In the genomic region with DNA sequence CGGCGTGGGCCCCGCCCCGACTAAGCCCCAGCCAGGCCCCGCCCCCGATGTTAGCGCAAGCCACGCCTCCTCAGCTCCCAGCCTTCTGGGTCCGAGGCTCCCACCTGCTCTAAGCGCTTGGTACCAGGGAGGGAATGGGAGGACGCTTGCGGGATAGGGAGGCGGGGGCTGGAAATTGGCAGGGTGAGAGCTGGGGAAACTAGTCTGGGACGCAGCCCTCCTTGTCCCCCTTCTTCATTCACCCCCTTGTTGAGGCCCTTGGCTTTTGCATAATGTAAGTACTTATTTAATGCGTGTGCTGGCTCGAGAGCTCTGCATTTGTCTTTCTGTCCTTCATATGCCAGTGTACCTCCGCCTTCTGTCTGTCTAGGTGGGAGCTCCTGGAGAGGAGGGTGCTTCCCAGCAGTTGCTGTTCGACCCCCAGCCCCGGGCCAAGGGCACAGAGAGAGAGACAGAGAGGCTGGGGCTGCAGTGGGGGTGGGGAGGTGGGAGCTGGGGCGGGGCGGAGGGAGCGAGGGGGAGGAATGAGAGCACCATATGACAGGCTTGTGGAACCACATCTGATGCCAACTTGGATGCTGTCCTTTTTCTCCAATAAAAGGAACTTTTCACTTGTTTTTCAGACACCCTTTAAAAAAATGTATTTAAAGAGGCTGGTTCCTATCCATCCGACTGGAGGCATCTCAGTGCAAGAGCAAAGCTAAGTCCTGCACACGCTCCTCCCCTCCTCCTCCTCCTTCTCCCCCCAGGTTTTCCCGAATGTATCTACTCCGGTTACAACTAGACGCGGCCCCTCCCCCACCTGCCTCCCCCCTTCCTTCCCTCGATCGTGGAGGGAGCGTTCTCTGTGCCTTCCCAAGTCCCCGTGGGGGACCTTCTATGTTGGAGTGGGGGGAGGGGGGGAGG, we compare ENCODE assay signal across 2 cellular contexts.
TF ChIP-seq lines count a peak whose summit lies in the region.

No MANE protein-coding gene starts in this region.

TF ChIP-seq in HEK293, 187 proteins besides CTCF, POLR2A, EP300 and RAD21 (continues in another document):
- TF ChIP-seq ZBTB26 (tag by site-specific recombination; optimal IDR thresholded peaks at IDR 0.05) (peak; percentile 5), ZNF777 (tag by site-specific recombination; IDR thresholded peaks at IDR 0.05; ENCODE audit: borderline replicate concordance) (no peak), KLF10 (tag by site-specific recombination; IDR thresholded peaks at IDR 0.05) (no peak), WT1 (tag by site-specific recombination; IDR thresholded peaks at IDR 0.05) (peak; percentile 87), ZSCAN18 (tag by site-specific recombination; IDR thresholded peaks at IDR 0.05) (no peak), IKZF3 (tag by site-specific recombination; IDR thresholded peaks at IDR 0.05) (peak; percentile 96), SETDB1 (IDR thresholded peaks at IDR 0.05; ENCODE audit: insufficient read length, low read length) (no peak), ZNF2 (tag by site-specific recombination; IDR thresholded peaks at IDR 0.05) (no peak), ZNF596 (tag by site-specific recombination; IDR thresholded peaks at IDR 0.05) (0 out of 2 replicates have a peak, but pooled peaks have one; percentile 22), REPIN1 (tag by site-specific recombination; IDR thresholded peaks at IDR 0.05; ENCODE audit: low read depth) (no peak), KLF16 (tag by site-specific recombination; IDR thresholded peaks at IDR 0.05) (no peak), ZNF792 (tag by site-specific recombination; IDR thresholded peaks at IDR 0.05) (no peak), ZNF114 (tag by site-specific recombination; IDR thresholded peaks at IDR 0.05) (no peak), ZNF555 (tag by site-specific recombination; conservative IDR thresholded peaks at IDR 0.05) (no peak), PRDM1 (tag by site-specific recombination; IDR thresholded peaks at IDR 0.05) (no peak), ZNF366 (tag by site-specific recombination; conservative IDR thresholded peaks at IDR 0.05) (peak; percentile 65; the same call in 1 of the 2 replicates), KLF9 (tag by site-specific recombination; IDR thresholded peaks at IDR 0.05; ENCODE audit: low read depth) (0 out of 2 replicates have a peak, but pooled peaks have one; percentile 54), ZIC2 (tag by site-specific recombination; IDR thresholded peaks at IDR 0.05) (no peak), GLIS2 (tag by site-specific recombination; IDR thresholded peaks at IDR 0.05) (peak; percentile 34), ZNF837 (tag by site-specific recombination; IDR thresholded peaks at IDR 0.05) (no peak), FEZF1 (tag by site-specific recombination; IDR thresholded peaks at IDR 0.05) (no peak), SP2 (tag by site-specific recombination; IDR thresholded peaks at IDR 0.05) (peak; percentile 74), ZFP69B (tag by site-specific recombination; IDR thresholded peaks at IDR 0.05) (no peak), ZNF639 (tag by site-specific recombination; IDR thresholded peaks at IDR 0.05) (no peak), ZNF266 (tag by site-specific recombination; IDR thresholded peaks at IDR 0.05; ENCODE audit: low read depth) (no peak)
- TF ChIP-seq, protein P1, sequence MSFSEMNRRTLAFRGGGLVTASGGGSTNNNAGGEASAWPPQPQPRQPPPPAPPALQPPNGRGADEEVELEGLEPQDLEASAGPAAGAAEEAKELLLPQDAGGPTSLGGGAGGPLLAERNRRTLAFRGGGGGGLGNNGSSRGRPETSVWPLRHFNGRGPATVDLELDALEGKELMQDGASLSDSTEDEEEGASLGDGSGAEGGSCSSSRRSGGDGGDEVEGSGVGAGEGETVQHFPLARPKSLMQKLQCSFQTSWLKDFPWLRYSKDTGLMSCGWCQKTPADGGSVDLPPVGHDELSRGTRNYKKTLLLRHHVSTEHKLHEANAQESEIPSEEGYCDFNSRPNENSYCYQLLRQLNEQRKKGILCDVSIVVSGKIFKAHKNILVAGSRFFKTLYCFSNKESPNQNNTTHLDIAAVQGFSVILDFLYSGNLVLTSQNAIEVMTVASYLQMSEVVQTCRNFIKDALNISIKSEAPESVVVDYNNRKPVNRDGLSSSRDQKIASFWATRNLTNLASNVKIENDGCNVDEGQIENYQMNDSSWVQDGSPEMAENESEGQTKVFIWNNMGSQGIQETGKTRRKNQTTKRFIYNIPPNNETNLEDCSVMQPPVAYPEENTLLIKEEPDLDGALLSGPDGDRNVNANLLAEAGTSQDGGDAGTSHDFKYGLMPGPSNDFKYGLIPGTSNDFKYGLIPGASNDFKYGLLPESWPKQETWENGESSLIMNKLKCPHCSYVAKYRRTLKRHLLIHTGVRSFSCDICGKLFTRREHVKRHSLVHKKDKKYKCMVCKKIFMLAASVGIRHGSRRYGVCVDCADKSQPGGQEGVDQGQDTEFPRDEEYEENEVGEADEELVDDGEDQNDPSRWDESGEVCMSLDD (tag by site-specific recombination; IDR thresholded peaks at IDR 0.05) = no peak

TF ChIP-seq in GM12878, 131 proteins besides CTCF, POLR2A, EP300 and RAD21 (continued from another document and continues in another):
- TF ChIP-seq NFXL1 (IDR thresholded peaks at IDR 0.05; ENCODE audit: borderline replicate concordance) = 0 out of 2 replicates have a peak, but pooled peaks have one; percentile 27
- TF ChIP-seq ESRRA (IDR thresholded peaks at IDR 0.05; ENCODE audit: low read length) = no peak
- no peak for TF ChIP-seq ATF2 (IDR thresholded peaks at IDR 0.05; ENCODE audit: low read length)
- TF ChIP-seq, protein P2, sequence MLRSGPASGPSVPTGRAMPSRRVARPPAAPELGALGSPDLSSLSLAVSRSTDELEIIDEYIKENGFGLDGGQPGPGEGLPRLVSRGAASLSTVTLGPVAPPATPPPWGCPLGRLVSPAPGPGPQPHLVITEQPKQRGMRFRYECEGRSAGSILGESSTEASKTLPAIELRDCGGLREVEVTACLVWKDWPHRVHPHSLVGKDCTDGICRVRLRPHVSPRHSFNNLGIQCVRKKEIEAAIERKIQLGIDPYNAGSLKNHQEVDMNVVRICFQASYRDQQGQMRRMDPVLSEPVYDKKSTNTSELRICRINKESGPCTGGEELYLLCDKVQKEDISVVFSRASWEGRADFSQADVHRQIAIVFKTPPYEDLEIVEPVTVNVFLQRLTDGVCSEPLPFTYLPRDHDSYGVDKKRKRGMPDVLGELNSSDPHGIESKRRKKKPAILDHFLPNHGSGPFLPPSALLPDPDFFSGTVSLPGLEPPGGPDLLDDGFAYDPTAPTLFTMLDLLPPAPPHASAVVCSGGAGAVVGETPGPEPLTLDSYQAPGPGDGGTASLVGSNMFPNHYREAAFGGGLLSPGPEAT (IDR thresholded peaks at IDR 0.05; ENCODE audit: low read depth) = no peak
- TF ChIP-seq IKZF1 (conservative IDR thresholded peaks at IDR 0.05) = no peak
- no peak for TF ChIP-seq ZNF592 (IDR thresholded peaks at IDR 0.05)
- TF ChIP-seq RB1 (IDR thresholded peaks at IDR 0.05; ENCODE audit: borderline replicate concordance) = peak; percentile 35; the same call in 1 of the 2 replicates
- TF ChIP-seq IKZF2 (IDR thresholded peaks at IDR 0.05) = 0 out of 4 replicates have a peak, but pooled peaks of 1 of the 2 experiments have one; percentile 25
- TF ChIP-seq, protein P3, sequence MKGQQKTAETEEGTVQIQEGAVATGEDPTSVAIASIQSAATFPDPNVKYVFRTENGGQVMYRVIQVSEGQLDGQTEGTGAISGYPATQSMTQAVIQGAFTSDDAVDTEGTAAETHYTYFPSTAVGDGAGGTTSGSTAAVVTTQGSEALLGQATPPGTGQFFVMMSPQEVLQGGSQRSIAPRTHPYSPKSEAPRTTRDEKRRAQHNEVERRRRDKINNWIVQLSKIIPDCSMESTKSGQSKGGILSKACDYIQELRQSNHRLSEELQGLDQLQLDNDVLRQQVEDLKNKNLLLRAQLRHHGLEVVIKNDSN (IDR thresholded peaks at IDR 0.05; ENCODE audit: borderline replicate concordance, extremely low read length, insufficient read depth, low read depth, low read length) = no peak
- TF ChIP-seq HDAC6 (IDR thresholded peaks at IDR 0.05; ENCODE audit: unreplicated experiment) = no peak
- TF ChIP-seq SUZ12 (IDR thresholded peaks at IDR 0.05; ENCODE audit: unreplicated experiment) = no peak
- TF ChIP-seq, protein P4, sequence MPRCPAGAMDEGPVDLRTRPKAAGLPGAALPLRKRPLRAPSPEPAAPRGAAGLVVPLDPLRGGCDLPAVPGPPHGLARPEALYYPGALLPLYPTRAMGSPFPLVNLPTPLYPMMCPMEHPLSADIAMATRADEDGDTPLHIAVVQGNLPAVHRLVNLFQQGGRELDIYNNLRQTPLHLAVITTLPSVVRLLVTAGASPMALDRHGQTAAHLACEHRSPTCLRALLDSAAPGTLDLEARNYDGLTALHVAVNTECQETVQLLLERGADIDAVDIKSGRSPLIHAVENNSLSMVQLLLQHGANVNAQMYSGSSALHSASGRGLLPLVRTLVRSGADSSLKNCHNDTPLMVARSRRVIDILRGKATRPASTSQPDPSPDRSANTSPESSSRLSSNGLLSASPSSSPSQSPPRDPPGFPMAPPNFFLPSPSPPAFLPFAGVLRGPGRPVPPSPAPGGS (IDR thresholded peaks at IDR 0.05; ENCODE audit: borderline replicate concordance, insufficient read depth, low read depth, low read length, poor library complexity, severe bottlenecking) = no peak
- TF ChIP-seq ZSCAN29 (IDR thresholded peaks at IDR 0.05) = no peak
- TF ChIP-seq CREB1 (IDR thresholded peaks at IDR 0.05; ENCODE audit: low read depth) = no peak
- no peak for TF ChIP-seq SIX5 (IDR thresholded peaks at IDR 0.05; ENCODE audit: low read depth, low read length, severe bottlenecking)
- TF ChIP-seq CHD1 (IDR thresholded peaks at IDR 0.05; ENCODE audit: low read depth, low read length) = no peak
- no peak for TF ChIP-seq ZBED1 (IDR thresholded peaks at IDR 0.05; ENCODE audit: borderline replicate concordance)
- no peak for TF ChIP-seq STAT3 (IDR thresholded peaks at IDR 0.05; ENCODE audit: low read depth, low read length)
- TF ChIP-seq ZNF622 (IDR thresholded peaks at IDR 0.05) = no peak
- no peak for TF ChIP-seq ZNF217 (IDR thresholded peaks at IDR 0.05)
- TF ChIP-seq MYB (IDR thresholded peaks at IDR 0.05; ENCODE audit: borderline replicate concordance, low read depth, low read length) = no peak
- TF ChIP-seq SPI1 (IDR thresholded peaks at IDR 0.05; ENCODE audit: borderline replicate concordance, insufficient read depth, low read depth, low read length) = no peak
- 0 out of 2 replicates have a peak, but pooled peaks have one; percentile 61 for TF ChIP-seq MTA3 (IDR thresholded peaks at IDR 0.05; ENCODE audit: borderline replicate concordance, low read length)
- peak; percentile 42; the same call in 1 of the 3 replicates for TF ChIP-seq POU2F2 (IDR thresholded peaks at IDR 0.05; ENCODE audit: borderline replicate concordance, low read depth, low read length)
- TF ChIP-seq, protein P5, sequence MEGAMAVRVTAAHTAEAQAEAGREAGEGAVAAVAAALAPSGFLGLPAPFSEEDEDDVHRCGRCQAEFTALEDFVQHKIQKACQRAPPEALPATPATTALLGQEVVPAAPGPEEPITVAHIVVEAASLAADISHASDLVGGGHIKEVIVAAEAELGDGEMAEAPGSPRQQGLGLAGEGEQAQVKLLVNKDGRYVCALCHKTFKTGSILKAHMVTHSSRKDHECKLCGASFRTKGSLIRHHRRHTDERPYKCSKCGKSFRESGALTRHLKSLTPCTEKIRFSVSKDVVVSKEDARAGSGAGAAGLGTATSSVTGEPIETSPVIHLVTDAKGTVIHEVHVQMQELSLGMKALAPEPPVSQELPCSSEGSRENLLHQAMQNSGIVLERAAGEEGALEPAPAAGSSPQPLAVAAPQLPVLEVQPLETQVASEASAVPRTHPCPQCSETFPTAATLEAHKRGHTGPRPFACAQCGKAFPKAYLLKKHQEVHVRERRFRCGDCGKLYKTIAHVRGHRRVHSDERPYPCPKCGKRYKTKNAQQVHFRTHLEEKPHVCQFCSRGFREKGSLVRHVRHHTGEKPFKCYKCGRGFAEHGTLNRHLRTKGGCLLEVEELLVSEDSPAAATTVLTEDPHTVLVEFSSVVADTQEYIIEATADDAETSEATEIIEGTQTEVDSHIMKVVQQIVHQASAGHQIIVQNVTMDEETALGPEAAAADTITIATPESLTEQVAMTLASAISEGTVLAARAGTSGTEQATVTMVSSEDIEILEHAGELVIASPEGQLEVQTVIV (IDR thresholded peaks at IDR 0.05; ENCODE audit: borderline replicate concordance, partially characterized antibody) = no peak
- TF ChIP-seq SMARCA5 (IDR thresholded peaks at IDR 0.05) = no peak
